20 cellular contexts compared by ENCODE assay signal in the genomic region with DNA sequence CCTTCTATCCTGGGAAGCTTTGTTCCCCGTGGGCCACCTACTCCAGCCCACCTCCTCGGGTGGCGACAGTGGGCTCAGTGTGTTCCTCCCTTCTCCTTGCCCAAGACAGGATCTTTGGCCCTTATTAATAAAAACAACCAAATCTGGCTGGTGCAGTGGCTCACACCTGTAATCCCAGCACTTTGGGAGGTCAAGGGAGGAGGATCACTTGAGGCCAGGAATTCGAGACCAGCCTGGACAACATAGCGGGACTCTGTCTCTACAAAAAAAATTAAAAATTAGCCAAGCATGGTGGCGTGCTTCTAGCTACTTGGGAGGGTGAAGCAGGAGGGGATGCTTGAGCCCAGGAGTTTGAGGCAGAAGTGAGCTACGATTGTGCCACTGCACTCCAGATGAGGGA. TPM values are rescaled to one million over a fixed set of nuclear protein-coding genes. Genes with fewer than 3 reads are reported as not detected.
A peak's percentile ranks its signal among the peaks of the same experiment; 100 is the strongest.
DNase-seq lines count a peak whose midpoint lies in the region; ATAC-seq and TF ChIP-seq lines count a peak whose summit lies in the region.
"Had no signal": no experiment of that assay in that cellular context is flagged by ENCODE, and none has a peak within 500 bp of the region (broad histone marks: within the 10 kb centered on the region; RNA-seq: fewer than 3 reads in every experiment).

No MANE protein-coding gene starts in this region.

- no peak overlapping the region for H3K4me2 ChIP-seq in neuronal stem cell (ENCODE audit: insufficient read depth, low read length, poor library complexity, severe bottlenecking)
- H3K4me2 ChIP-seq: A549 had no signal

- intact Hi-C loops in activated CD8-positive, alpha-beta T cell treated with anti-CD3 and anti-CD28 coated beads for 36 hours (cut with micrococcal nuclease): no loop called here
- intact Hi-C loops in dendritic cell treated with granulocyte-macrophage colony-stimulating factor and Interleukin-4, amounts not matched to agents 40 ng/mL and 50 ng/mL, for 4 days (cut with micrococcal nuclease): no loop called here

- H3K9ac ChIP-seq in neuronal stem cell (ENCODE audit: low read depth, low read length, poor library complexity): no peak overlapping the region

- no peak overlapping the region for H2BK120ac ChIP-seq in neuronal stem cell (ENCODE audit: low read depth, low read length)

- CTCF ChIA-PET in activated CD8-positive, alpha-beta T cell treated with anti-CD3 and anti-CD28 coated beads, Interleukin-2, amount 10 ng/mL, durations not matched to agents 7 days and 5 days (lab: Charles Lee): interaction anchor here (1.6 kb wide), 1 partner anchor 11 kb away, joined by 4 read pairs; no protein-coding TSS in a partner anchor
- CTCF ChIA-PET in activated CD8-positive, alpha-beta T cell treated with anti-CD3 and anti-CD28 coated beads for 36 hours (lab: Charles Lee): interaction anchor here (0.6 to 2.1 kb wide), 3 partner anchors 9 to 161 kb away, joined by 3 to 8 read pairs (median 4); no protein-coding TSS in a partner anchor

- no peak overlapping the region for H2BK15ac ChIP-seq in neuronal stem cell (ENCODE audit: low read length)

- H2BK12ac ChIP-seq in neuronal stem cell (ENCODE audit: low read length): no peak overlapping the region

- no peak overlapping the region for H3K23ac ChIP-seq in neuronal stem cell (ENCODE audit: low read depth, low read length, poor library complexity)

- peaks cover 20% of the 10 kb centered on the region for H3K9me3 Mint-ChIP-seq in activated CD8-positive, alpha-beta T cell treated with anti-CD3 and anti-CD28 coated beads, Interleukin-2, amount 10 ng/mL, durations not matched to agents 7 days and 5 days (ENCODE audit: insufficient read depth)
- H3K9me3 Mint-ChIP-seq in activated CD8-positive, alpha-beta T cell treated with anti-CD3 and anti-CD28 coated beads for 36 hours: peaks cover 27% of the 10 kb centered on the region
- H3K9me3 Mint-ChIP-seq in dendritic cell treated with granulocyte-macrophage colony-stimulating factor and Interleukin-4, amounts not matched to agents 40 ng/mL and 50 ng/mL, for 4 days: peaks cover 10% of the 10 kb centered on the region

- H3K36me3 ChIP-seq in neuronal stem cell (replicated peaks in 1 of 2; ENCODE audit: control insufficient read depth in 2 of 2, insufficient read depth in 2 of 2, low read length in 2 of 2): no peaks in the 10 kb centered on the region

- no peak overlapping the region for H3K14ac ChIP-seq in neuronal stem cell (ENCODE audit: low read length)

- peak overlapping the region; percentile 85 for H2AK5ac ChIP-seq in neuronal stem cell (ENCODE audit: low read depth, low read length)

- POLR2A ChIA-PET in activated CD8-positive, alpha-beta T cell treated with anti-CD3 and anti-CD28 coated beads, Interleukin-2, amount 10 ng/mL, durations not matched to agents 7 days and 5 days (lab: Charles Lee): interaction anchor here (0.7 to 1.0 kb wide), 2 partner anchors 11 to 140 kb away, joined by 3 to 4 read pairs; no protein-coding TSS in a partner anchor
- POLR2A ChIA-PET in activated CD8-positive, alpha-beta T cell treated with anti-CD3 and anti-CD28 coated beads for 36 hours (lab: Charles Lee): interaction anchor here (1.0 to 1.2 kb wide), 2 partner anchors 10 to 38 kb away, joined by 3 read pairs; no protein-coding TSS in a partner anchor

- H3K4ac ChIP-seq in neuronal stem cell (ENCODE audit: low read length): no peak overlapping the region

- H2AFZ ChIP-seq in neuronal stem cell (ENCODE audit: low read length): no peak overlapping the region

- peaks cover 10 to 15% of the 10 kb centered on the region in 2 donors for H3K9me3 ChIP-seq in neuronal stem cell (replicated peaks in 1 of 2; ENCODE audit: control insufficient read depth in 2 of 2, insufficient read depth in 1 of 2, low read depth in 1 of 2, low read length in 2 of 2)

- H3K4me1 ChIP-seq in neuronal stem cell (ENCODE audit: control insufficient read depth in 2 of 2, insufficient read depth in 1 of 2, low read depth in 1 of 2, low read length in 2 of 2): no peaks in the 10 kb centered on the region
- H3K4me1 ChIP-seq in foreskin keratinocyte: peaks cover 16% of the 10 kb centered on the region
- H3K4me1 ChIP-seq: A549 had no signal

- no peaks in the 10 kb centered on the region for H3K79me1 ChIP-seq in neuronal stem cell (ENCODE audit: low read depth, low read length)

- no peak overlapping the region for H4K8ac ChIP-seq in neuronal stem cell (ENCODE audit: low read depth, low read length)

- peak overlapping the region; percentile 54 for H2BK5ac ChIP-seq in neuronal stem cell (ENCODE audit: low read length)

- no peak overlapping the region for H3K27ac ChIP-seq in neuronal stem cell (replicated peaks; ENCODE audit: low read length)
- no peak overlapping the region for H3K27ac ChIP-seq in foreskin keratinocyte
- H3K27ac ChIP-seq: 22Rv1, A549 had no signal

- no peak for ATAC-seq in activated CD8-positive, alpha-beta T cell treated with anti-CD3 and anti-CD28 coated beads, Interleukin-2, amount 10 ng/mL, durations not matched to agents 7 days and 5 days
- ATAC-seq in activated CD8-positive, alpha-beta T cell treated with anti-CD3 and anti-CD28 coated beads for 36 hours: no peak
- ATAC-seq in HG03342 (IDR thresholded peaks at IDR 0.05; ENCODE audit: unreplicated experiment) (no peak), foreskin keratinocyte (no peak)
- ATAC-seq: HCT116 had no signal

- no peak overlapping the region for H3K4me3 ChIP-seq in neuronal stem cell (ENCODE audit: low read length in 2 of 2)
- H3K4me3 ChIP-seq: A549 had no signal

- H3K36me3 Mint-ChIP-seq in activated CD8-positive, alpha-beta T cell treated with anti-CD3 and anti-CD28 coated beads, Interleukin-2, amount 10 ng/mL, durations not matched to agents 7 days and 5 days (ENCODE audit: low read depth): peaks cover 26% of the 10 kb centered on the region
- H3K36me3 Mint-ChIP-seq in activated CD8-positive, alpha-beta T cell treated with anti-CD3 and anti-CD28 coated beads for 36 hours (ENCODE audit: low read depth): peaks cover 13% of the 10 kb centered on the region
- H3K36me3 Mint-ChIP-seq in dendritic cell treated with granulocyte-macrophage colony-stimulating factor and Interleukin-4, amounts not matched to agents 40 ng/mL and 50 ng/mL, for 4 days (ENCODE audit: low read depth): no peaks in the 10 kb centered on the region
- H3K36me3 Mint-ChIP-seq: CD4-positive, CD25-positive, alpha-beta regulatory T cell had no signal

- H3K27me3 ChIP-seq in neuronal stem cell (ENCODE audit: control insufficient read depth in 3 of 3, insufficient read depth in 3 of 3, low read depth in 1 of 3, low read length in 3 of 3): no peaks in the 10 kb centered on the region
- H3K27me3 ChIP-seq in foreskin keratinocyte: no peaks in the 10 kb centered on the region

- no peak overlapping the region for H3K4me3 Mint-ChIP-seq in activated CD8-positive, alpha-beta T cell treated with anti-CD3 and anti-CD28 coated beads, Interleukin-2, amount 10 ng/mL, durations not matched to agents 7 days and 5 days
- H3K4me3 Mint-ChIP-seq in activated CD8-positive, alpha-beta T cell treated with anti-CD3 and anti-CD28 coated beads for 36 hours: no peak overlapping the region
- H3K4me3 Mint-ChIP-seq in dendritic cell treated with granulocyte-macrophage colony-stimulating factor and Interleukin-4, amounts not matched to agents 40 ng/mL and 50 ng/mL, for 4 days: no peak overlapping the region
- H3K4me3 Mint-ChIP-seq: CD4-positive, CD25-positive, alpha-beta regulatory T cell; CD8-positive, alpha-beta memory T cell; HFFc6 had no signal

- peak overlapping the region; percentile 20 for H3K27ac Mint-ChIP-seq in activated CD8-positive, alpha-beta T cell treated with anti-CD3 and anti-CD28 coated beads, Interleukin-2, amount 10 ng/mL, durations not matched to agents 7 days and 5 days
- H3K27ac Mint-ChIP-seq in activated CD8-positive, alpha-beta T cell treated with anti-CD3 and anti-CD28 coated beads for 36 hours: no peak overlapping the region
- H3K27ac Mint-ChIP-seq in dendritic cell treated with granulocyte-macrophage colony-stimulating factor and Interleukin-4, amounts not matched to agents 40 ng/mL and 50 ng/mL, for 4 days: peak overlapping the region; percentile 65
- H3K27ac Mint-ChIP-seq: CD4-positive, CD25-positive, alpha-beta regulatory T cell; CD8-positive, alpha-beta memory T cell; HFFc6 had no signal

- DNase-seq in activated CD8-positive, alpha-beta T cell treated with anti-CD3 and anti-CD28 coated beads, Interleukin-2, amount 10 ng/mL, durations not matched to agents 7 days and 5 days: no peak
- DNase-seq in activated CD8-positive, alpha-beta T cell treated with anti-CD3 and anti-CD28 coated beads for 36 hours: no peak
- DNase-seq in neuronal stem cell (ENCODE audit: low spot score): no peak
- DNase-seq in GM20000 (ENCODE audit: low spot score): no peak
- no peak for DNase-seq in foreskin keratinocyte
- DNase-seq: C1 segment of cervical spinal cord; CD4-positive, CD25-positive, alpha-beta regulatory T cell; CD8-positive, alpha-beta memory T cell; COR-L47; DMS 273 treated with DMSO at 0.1 percent for 48 hours; DMS53; GDM1; GOT3; H7; HFFc6 had no signal

- WGBS in neuronal stem cell (ENCODE audit: extremely low coverage in 2 of 2, insufficient read length in 2 of 2, insufficient replicate concordance in 1 of 2), 2 donors: no CpG with 5 or more reads among the region's 7 CpGs

- no peaks in the 10 kb centered on the region for H3K27me3 Mint-ChIP-seq in activated CD8-positive, alpha-beta T cell treated with anti-CD3 and anti-CD28 coated beads, Interleukin-2, amount 10 ng/mL, durations not matched to agents 7 days and 5 days (ENCODE audit: low read depth)
- no peaks in the 10 kb centered on the region for H3K27me3 Mint-ChIP-seq in activated CD8-positive, alpha-beta T cell treated with anti-CD3 and anti-CD28 coated beads for 36 hours
- peaks cover 18% of the 10 kb centered on the region for H3K27me3 Mint-ChIP-seq in dendritic cell treated with granulocyte-macrophage colony-stimulating factor and Interleukin-4, amounts not matched to agents 40 ng/mL and 50 ng/mL, for 4 days
- H3K27me3 Mint-ChIP-seq: CD4-positive, CD25-positive, alpha-beta regulatory T cell had no signal

- H3K4me1 Mint-ChIP-seq in activated CD8-positive, alpha-beta T cell treated with anti-CD3 and anti-CD28 coated beads, Interleukin-2, amount 10 ng/mL, durations not matched to agents 7 days and 5 days (ENCODE audit: low read depth): peaks cover 31% of the 10 kb centered on the region
- H3K4me1 Mint-ChIP-seq in activated CD8-positive, alpha-beta T cell treated with anti-CD3 and anti-CD28 coated beads for 36 hours (ENCODE audit: low read depth): peaks cover 16% of the 10 kb centered on the region
- peaks cover 50% of the 10 kb centered on the region for H3K4me1 Mint-ChIP-seq in dendritic cell treated with granulocyte-macrophage colony-stimulating factor and Interleukin-4, amounts not matched to agents 40 ng/mL and 50 ng/mL, for 4 days (ENCODE audit: low read depth)

- no peak overlapping the region for H3K18ac ChIP-seq in neuronal stem cell (ENCODE audit: low read length)

- peak overlapping the region; percentile 85 for H4K91ac ChIP-seq in neuronal stem cell (ENCODE audit: low read depth, low read length, poor library complexity)

- no peak for TF ChIP-seq CTCF in activated CD8-positive, alpha-beta T cell treated with anti-CD3 and anti-CD28 coated beads for 36 hours (IDR thresholded peaks at IDR 0.05)
- TF ChIP-seq CTCF in GM20000 (IDR thresholded peaks at IDR 0.05; ENCODE audit: extremely low read depth, missing control alignments): no peak
- no peak for TF ChIP-seq CTCF in foreskin keratinocyte (conservative IDR thresholded peaks at IDR 0.05)

RNA-seq across cellular contexts. Expression of a gene that starts 42.2 kb away (rescaled TPM):
- total RNA-seq in activated CD8-positive, alpha-beta T cell treated with anti-CD3 and anti-CD28 coated beads, Interleukin-2, amount 10 ng/mL, durations not matched to agents 7 days and 5 days: 100 to 1,000 TPM; 170 to 174 TPM
- total RNA-seq in activated CD8-positive, alpha-beta T cell treated with anti-CD3 and anti-CD28 coated beads for 36 hours: 10 to 100 TPM; 75.7 to 75.8 TPM
- 3.4 TPM for polyA plus RNA-seq in neuronal stem cell (2013, experiment 1 of 2)
- 3.6 TPM for polyA plus RNA-seq in neuronal stem cell (2013, experiment 2 of 2)
- 5.2 and 6.3 TPM in 2 replicates for total RNA-seq in foreskin keratinocyte
- 8.8 and 13.1 TPM in 2 replicates for polyA plus RNA-seq in foreskin keratinocyte

RNA-seq across cellular contexts. Expression of a gene that starts 55.3 kb away (rescaled TPM):
- not detected for total RNA-seq in activated CD8-positive, alpha-beta T cell treated with anti-CD3 and anti-CD28 coated beads, Interleukin-2, amount 10 ng/mL, durations not matched to agents 7 days and 5 days
- not detected for total RNA-seq in activated CD8-positive, alpha-beta T cell treated with anti-CD3 and anti-CD28 coated beads for 36 hours
- polyA plus RNA-seq in neuronal stem cell (2013, experiment 1 of 2): not detected
- not detected for polyA plus RNA-seq in neuronal stem cell (2013, experiment 2 of 2)
- total RNA-seq in foreskin keratinocyte: not detected in 2 replicates
- polyA plus RNA-seq in foreskin keratinocyte: not detected in 2 replicates
- total RNA-seq: CD4-positive, CD25-positive, alpha-beta regulatory T cell; CD8-positive, alpha-beta memory T cell; H7; HFFc6 had no signal
- polyA plus RNA-seq: A549; CD4-positive, CD25-positive, alpha-beta regulatory T cell; CD8-positive, alpha-beta memory T cell had no signal

RNA-seq across cellular contexts. Expression of a gene that starts 59.6 kb away (rescaled TPM):
- total RNA-seq in activated CD8-positive, alpha-beta T cell treated with anti-CD3 and anti-CD28 coated beads, Interleukin-2, amount 10 ng/mL, durations not matched to agents 7 days and 5 days: not detected
- total RNA-seq in activated CD8-positive, alpha-beta T cell treated with anti-CD3 and anti-CD28 coated beads for 36 hours: not detected
- polyA plus RNA-seq in neuronal stem cell (2013, experiment 1 of 2): not detected
- polyA plus RNA-seq in neuronal stem cell (2013, experiment 2 of 2): not detected
- total RNA-seq in foreskin keratinocyte: not detected in 2 replicates
- not detected in 2 replicates for polyA plus RNA-seq in foreskin keratinocyte
- total RNA-seq: CD4-positive, CD25-positive, alpha-beta regulatory T cell; CD8-positive, alpha-beta memory T cell; H7; HFFc6 had no signal
- polyA plus RNA-seq: A549; CD4-positive, CD25-positive, alpha-beta regulatory T cell; CD8-positive, alpha-beta memory T cell had no signal

Comparison
In these comparisons a context has a peak if more than half of its experiments do, and no peak if none do; other contexts are left out.
1. RNA of a gene that starts 42.2 kb away (total RNA-seq): 170 to 174 TPM in activated CD8-positive, alpha-beta T cell treated with anti-CD3 and anti-CD28 coated beads, Interleukin-2, amount 10 ng/mL, durations not matched to agents 7 days and 5 days and 75.7 to 75.8 TPM in activated CD8-positive, alpha-beta T cell treated with anti-CD3 and anti-CD28 coated beads for 36 hours; 5.2 to 6.3 TPM in foreskin keratinocyte; every median in the first group is over 10 times any median in the second.